In the genomic region with DNA sequence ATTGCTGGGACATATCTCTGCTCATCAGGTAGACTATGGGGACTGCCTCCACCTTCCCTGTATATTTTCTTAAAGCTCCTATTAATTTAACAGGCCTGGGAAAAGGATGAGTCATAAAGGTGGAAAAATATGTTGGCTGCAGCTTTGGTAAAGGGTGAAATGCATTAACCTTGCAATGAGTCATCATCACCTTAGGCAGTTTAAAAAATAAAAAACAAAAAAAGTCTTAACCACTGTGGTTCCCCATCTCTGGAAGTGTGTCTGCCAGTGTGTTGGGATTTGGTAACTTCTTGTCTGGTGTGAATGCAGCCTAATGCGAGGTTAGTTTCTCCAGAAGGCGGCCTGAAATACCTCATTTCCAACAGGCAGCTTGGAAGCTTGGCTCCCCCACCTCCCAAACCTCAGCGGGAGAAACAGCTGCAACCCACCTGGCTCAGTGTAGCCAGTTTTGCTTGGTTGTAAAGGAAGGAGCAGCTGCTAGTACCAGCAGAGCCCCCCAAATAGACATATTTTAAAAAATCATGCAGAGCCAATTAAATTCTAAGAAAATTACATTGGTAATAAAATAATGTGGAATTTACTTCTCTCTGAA, we compare ENCODE assay signal across 20 cellular contexts.
DNase-seq lines count a peak whose midpoint lies in the region; ATAC-seq and TF ChIP-seq lines count a peak whose summit lies in the region.
"Had no signal": no experiment of that assay in that cellular context is flagged by ENCODE, and none has a peak within 500 bp of the region (broad histone marks: within the 10 kb centered on the region; RNA-seq: fewer than 3 reads in every experiment).

No MANE protein-coding gene starts in this region.

- POLR2A ChIA-PET in Caco-2 (lab: Charles Lee): no interaction called here

- H3K27ac Mint-ChIP-seq in Caco-2 (ENCODE audit: unreplicated experiment): no peak overlapping the region
- H3K27ac Mint-ChIP-seq: B cell had no signal

- H3K27ac ChIP-seq in prostate gland: no peak overlapping the region

- TF ChIP-seq CTCF in fibroblast of mammary gland (conservative IDR thresholded peaks at IDR 0.05; ENCODE audit: control insufficient read depth, insufficient read depth, low read depth, low read length) (no peak), prostate gland (IDR thresholded peaks at IDR 0.05) (no peak), Caco-2 (IDR thresholded peaks at IDR 0.05; ENCODE audit: insufficient read depth in 1 of 2, low read depth in 1 of 2, low read length in 1 of 2, severe bottlenecking in 1 of 2, unreplicated experiment in 1 of 2) (no peak)

- no peaks in the 10 kb centered on the region for H3K4me1 Mint-ChIP-seq in Caco-2 (ENCODE audit: low read depth, unreplicated experiment)
- H3K4me1 Mint-ChIP-seq: B cell had no signal

- intact Hi-C loops in prostate gland (cut with DNase I): no loop called here
- intact Hi-C loops in Right ventricle myocardium inferior (cut with DNase I): no loop called here
- intact Hi-C loops in Caco-2 (cut with micrococcal nuclease; ENCODE audit: unreplicated experiment): no loop called here

- CTCF ChIA-PET in Caco-2 (lab: Charles Lee): no interaction called here

- BruUV-seq in Caco-2 (replicated peaks; lab: Mats Ljungman, UMichigan): no TSS peak

- peak; percentile 20 for DNase-seq in HCEC 1CT
- peak; percentile 41 for DNase-seq in fibroblast of mammary gland (ENCODE audit: low read depth)
- peak; percentile 8 for DNase-seq in prostate gland (ENCODE audit: low spot score)
- DNase-seq in Right ventricle myocardium inferior (ENCODE audit: missing footprints): no peak
- DNase-seq in Caco-2: no peak
- DNase-seq: activated CD4-positive, alpha-beta T cell treated with anti-CD3 and anti-CD28 coated beads, Interleukin-2, amount 50 U/mL, for 1 hour; DMS79; erythroblast; NCI-H1092 treated with DMSO at 0.1 percent for 48 hours; NCI-H446 treated with DMSO at 0.1 percent for 48 hours; OCI-M1; right cardiac atrium; stimulated activated CD4-positive, alpha-beta T cell treated with anti-CD3 and anti-CD28 coated beads, Interleukin-4, amount 100 ng/mL, for 4 hours; stimulated activated naive CD4-positive, alpha-beta T cell; T-helper 2 cell had no signal

- H3K9me3 ChIP-seq in prostate gland: no peaks in the 10 kb centered on the region
- no peaks in the 10 kb centered on the region for H3K9me3 ChIP-seq in Caco-2

- no peak for TF ChIP-seq POLR2A in prostate gland (IDR thresholded peaks at IDR 0.05)

- H3K4me1 ChIP-seq in prostate gland (replicated peaks) (no peaks in the 10 kb centered on the region), Caco-2 (no peaks in the 10 kb centered on the region)

- H3K9me3 Mint-ChIP-seq in Caco-2 (ENCODE audit: unreplicated experiment): no peaks in the 10 kb centered on the region

- H3K4me3 ChIP-seq in fibroblast of mammary gland (ENCODE audit: control insufficient read depth, low read depth, low read length) (no peak overlapping the region), prostate gland (no peak overlapping the region), Caco-2 (ENCODE audit: low read depth, low read length) (no peak overlapping the region)
- H3K4me3 ChIP-seq: GM12878 had no signal

- no peaks in the 10 kb centered on the region for H3K36me3 ChIP-seq in prostate gland
- no peaks in the 10 kb centered on the region for H3K36me3 ChIP-seq in Caco-2 (ENCODE audit: control insufficient read depth, insufficient read depth, low read length)

- 73% methylated on average over 3 of the region's 3 CpGs for WGBS in prostate gland

- no peaks in the 10 kb centered on the region for H3K36me3 Mint-ChIP-seq in Caco-2 (ENCODE audit: insufficient read depth, unreplicated experiment)

- H3K27me3 Mint-ChIP-seq in Caco-2 (ENCODE audit: insufficient read depth, unreplicated experiment): peaks cover 7% of the 10 kb centered on the region
- H3K27me3 Mint-ChIP-seq: B cell had no signal

- ATAC-seq in SK-N-SH treated with all-trans-retinoic acid at 6 μM for 48 hours (peak; percentile 28; the same call in 1 of the 3 replicates), Right ventricle myocardium inferior (no peak), GM21423 (IDR thresholded peaks at IDR 0.05; ENCODE audit: unreplicated experiment) (no peak), HG03135 (IDR thresholded peaks at IDR 0.05; ENCODE audit: unreplicated experiment) (no peak)
- ATAC-seq: GM12878, right cardiac atrium had no signal

- H3K4me3 Mint-ChIP-seq in Caco-2 (ENCODE audit: unreplicated experiment): no peak overlapping the region
- H3K4me3 Mint-ChIP-seq: B cell had no signal

- H3K27me3 ChIP-seq in prostate gland (replicated peaks; ENCODE audit: insufficient read depth) (no peaks in the 10 kb centered on the region), Caco-2 (replicated peaks; ENCODE audit: control insufficient read depth, insufficient read depth, low read length) (no peaks in the 10 kb centered on the region)

TF ChIP-seq in SK-N-SH treated with all-trans-retinoic acid at 6 μM for 48 hours, 23 proteins besides CTCF, POLR2A, EP300 and RAD21:
- TF ChIP-seq ISL1 (CRISPR knock-in tag; IDR thresholded peaks at IDR 0.05) (peak; percentile 23; the same call in 1 of the 2 replicates), TOX (CRISPR knock-in tag; IDR thresholded peaks at IDR 0.05; ENCODE audit: borderline replicate concordance) (no peak)

Comparison
In these comparisons a context has a peak if more than half of its experiments do, and no peak if none do; other contexts are left out.
1. DNase-seq: peak in HCEC 1CT (single experiment), fibroblast of mammary gland (single experiment) and prostate gland (single experiment); none in Right ventricle myocardium inferior (single experiment) and Caco-2 (0 of 2).